3 cellular contexts compared by ENCODE assay signal in genomic region chr7:45501788-45502187, GRCh38.
"Had no signal": no experiment of that assay in that cellular context is flagged by ENCODE, and none has a peak within 500 bp of the region (broad histone marks: within the 10 kb centered on the region; RNA-seq: fewer than 3 reads in every experiment).

No MANE protein-coding gene starts in this region.

- H3K4me3 ChIP-seq: GM12878 had no signal

- DNase-seq: GDM1, GF-D8 had no signal

- ATAC-seq: GM12878 had no signal
